Comparison of ENCODE assay signal across 9 cellular contexts in genomic region chr12:52126605-52127578, GRCh38. TPM values are rescaled to one million over a fixed set of nuclear protein-coding genes. Genes with fewer than 3 reads are reported as not detected.
DNase-seq lines count a peak whose midpoint lies in the region; ATAC-seq, FAIRE-seq and TF ChIP-seq lines count a peak whose summit lies in the region.
"Had no signal": no experiment of that assay in that cellular context is flagged by ENCODE, and none has a peak within 500 bp of the region (broad histone marks: within the 10 kb centered on the region; RNA-seq: fewer than 3 reads in every experiment).

No MANE protein-coding gene starts in this region.

- H3K9ac ChIP-seq in HUES64 (ENCODE audit: low read depth, low read length) = 0 out of 2 replicates have a peak overlapping the region, but pooled peaks have one; percentile 17
- H3K9ac ChIP-seq in HepG2 (ENCODE audit: insufficient read depth, low read depth, low read length) = no peak overlapping the region

- in situ Hi-C loops in HepG2 (cut with HindIII; ENCODE audit: extremely low pct_ligation_motif_present, low pct_unique_long_range_greater_than_20kb) = loop anchor here (25.0 kb wide), 2 partner anchors 410 to 860 kb away; no protein-coding TSS in a partner anchor

- BruUV-seq in HepG2 (replicated peaks; lab: Mats Ljungman, UMichigan) = no TSS peak

- peak overlapping the region; percentile 87 for H3K27ac ChIP-seq in HUES64 (ENCODE audit: low read depth, low read length)
- H3K27ac ChIP-seq in HepG2 (ENCODE audit: extremely low read length, insufficient read depth, low read length) = no peak overlapping the region
- H3K27ac ChIP-seq in upper lobe of left lung = peak overlapping the region; percentile 81 to 90 (median 86)
- H3K27ac ChIP-seq: neutrophil had no signal

- CTCF ChIA-PET in HepG2 (lab: Yijun Ruan, JAX; ENCODE audit: low intra/inter-chr PET ratio, low total read pairs) (no interaction called here), GM10248 (lab: Yijun Ruan, JAX) (interaction anchor here (1.0 to 6.0 kb wide), 8 partner anchors 44 to 758 kb away, joined by 3 to 186 read pairs (median 4); no protein-coding TSS in a partner anchor)

- H3K27me3 ChIP-seq in HUES64 (ENCODE audit: insufficient read depth, low read length) (no peaks in the 10 kb centered on the region), HepG2 (ENCODE audit: control insufficient read depth in 1 of 2, insufficient read depth in 2 of 2, low read length in 2 of 2) (peaks cover 4 to 36% of the 10 kb centered on the region in 2 experiments; a peak in 3 of 5 replicates), upper lobe of left lung (no peaks in the 10 kb centered on the region)

- DNase-seq in dermis blood vessel endothelial cell = peak; percentile 95
- DNase-seq in HepG2 (ENCODE audit: low spot score) = no peak
- DNase-seq in upper lobe of left lung = peak in 1 of 2 donors; percentile 41
- no peak for DNase-seq in GM10248 (ENCODE audit: extremely low spot score)
- DNase-seq in stimulated activated CD4-positive, alpha-beta T cell treated with anti-CD3 and anti-CD28 coated beads, Interleukin-4, amount 100 ng/mL, for 24 hours = no peak

- H3K4me1 ChIP-seq in HUES64 (ENCODE audit: insufficient read depth, low read length) = peaks cover 47% of the 10 kb centered on the region
- H3K4me1 ChIP-seq in HepG2 (ENCODE audit: insufficient read depth, low read length) = peaks cover 22% of the 10 kb centered on the region
- peaks cover 31 to 48% (median 35%) of the 10 kb centered on the region in 4 donors for H3K4me1 ChIP-seq in upper lobe of left lung

- WGBS in HUES64 = 86% methylated on average over 21 of the region's 21 CpGs
- 33% methylated on average over 15 of the region's 21 CpGs for WGBS in HepG2 (ENCODE audit: low lambda C conversion rate)
- WGBS in upper lobe of left lung, 2 donors = 35 to 48% methylated on average over 21 of the region's 21 CpGs

- intact Hi-C loops in HepG2 (cut with micrococcal nuclease; ENCODE audit: unreplicated experiment) = no loop called here

- H3K4me3 ChIP-seq in HUES64 (ENCODE audit: low read length) (no peak overlapping the region), HepG2 (replicated peaks in 1 of 3; ENCODE audit: insufficient read depth in 1 of 3, low read depth in 2 of 3, low read length in 3 of 3) (no peak overlapping the region), upper lobe of left lung (no peak overlapping the region)

- no peak for TF ChIP-seq POLR2A in HepG2 (IDR thresholded peaks at IDR 0.05; ENCODE audit: insufficient read depth in 1 of 2, low read depth in 2 of 2, low read length in 2 of 2)
- TF ChIP-seq POLR2A in upper lobe of left lung (IDR thresholded peaks at IDR 0.05) = no peak

- TF ChIP-seq CTCF in HepG2 (CRISPR knock-in tag; IDR thresholded peaks at IDR 0.05) (no peak), upper lobe of left lung (IDR thresholded peaks at IDR 0.05) (peak in 3 of 6 experiments; percentile 17 to 40 (median 39)), GM10248 (IDR thresholded peaks at IDR 0.05; ENCODE audit: control extremely low read depth, extremely low read depth, low read depth, missing control alignments) (no peak)

- no peak for ATAC-seq in HepG2
- ATAC-seq in upper lobe of left lung (ENCODE audit: low FRiP score in 2 of 2) = peak in 1 of 2 donors; percentile 86
- no peak for ATAC-seq in GM19324 (IDR thresholded peaks at IDR 0.05; ENCODE audit: low FRiP score, unreplicated experiment)

- no peaks in the 10 kb centered on the region for H4K20me1 ChIP-seq in HepG2 (ENCODE audit: insufficient read depth, low read length)

- H3K9me3 ChIP-seq in HUES64 (ENCODE audit: insufficient read depth, low read depth, low read length) = no peaks in the 10 kb centered on the region
- H3K9me3 ChIP-seq in HepG2 (ENCODE audit: low read length) = no peaks in the 10 kb centered on the region
- no peaks in the 10 kb centered on the region for H3K9me3 ChIP-seq in upper lobe of left lung
- H3K9me3 ChIP-seq: neutrophil had no signal

- no peak for TF ChIP-seq RAD21 in HepG2 (CRISPR knock-in tag; IDR thresholded peaks at IDR 0.05)

- POLR2A ChIA-PET in HepG2 (lab: Yijun Ruan, JAX) (no interaction called here), GM10248 (lab: Yijun Ruan, JAX) (no interaction called here)

- no peak overlapping the region for H3K4me2 ChIP-seq in HepG2 (ENCODE audit: low read depth, low read length)

- H3K36me3 ChIP-seq in HUES64 (ENCODE audit: insufficient read depth, low read length) (no peaks in the 10 kb centered on the region), HepG2 (replicated peaks in 1 of 2; ENCODE audit: control insufficient read depth in 1 of 2, insufficient read depth in 2 of 2, low read length in 2 of 2) (no peaks in the 10 kb centered on the region), upper lobe of left lung (no peaks in the 10 kb centered on the region)
- H3K36me3 ChIP-seq: neutrophil had no signal

- FAIRE-seq in HepG2 (lab: Jason Lieb, UNC) = no peak
- FAIRE-seq: HTR-8/SVneo had no signal

- no peak for TF ChIP-seq EP300 in HepG2 (IDR thresholded peaks at IDR 0.05; ENCODE audit: low read depth in 2 of 2, low read length in 2 of 2)
- no peak for TF ChIP-seq EP300 in HepG2 (CRISPR knock-in tag; IDR thresholded peaks at IDR 0.05; ENCODE audit: borderline replicate concordance)
- TF ChIP-seq EP300 in upper lobe of left lung (IDR thresholded peaks at IDR 0.05) = peak; percentile 96 to 100 (median 99)

- no peaks in the 10 kb centered on the region for H3K79me2 ChIP-seq in HepG2 (ENCODE audit: insufficient read depth, low read length)

- no peak overlapping the region for H2AFZ ChIP-seq in HepG2 (ENCODE audit: low read length)

RNA-seq across cellular contexts. Expression of gene SMIM41, which starts 47.4 kb away (rescaled TPM):
- polyA plus RNA-seq in HUES64 (2013, experiment 1 of 2) = not detected
- polyA plus RNA-seq in HUES64 (2013, experiment 2 of 2) = not detected
- total RNA-seq in dermis blood vessel endothelial cell (not detected in 2 replicates), HepG2 (2016; rRNA removed; fragmentation: Illumina TruSeq; extraction: Trizol) (not detected in 2 replicates), upper lobe of left lung (10 to 100 TPM in 4 of 6 donors, 1 to 10 TPM in 2; 4.7 to 25.1 (median 15.4) TPM)
- not detected in 2 replicates for total RNA-seq in HepG2 (2016; cell fraction: cytosol; rRNA removed; fragmentation: Illumina TruSeq; extraction: Trizol; ENCODE audit: low read depth)
- not detected in 2 replicates for total RNA-seq in HepG2 (2016; cell fraction: insoluble cytoplasmic fraction; rRNA removed; fragmentation: Illumina TruSeq; extraction: Trizol)
- not detected in 2 replicates for total RNA-seq in HepG2 (2016; cell fraction: membrane; rRNA removed; fragmentation: Illumina TruSeq; extraction: Trizol)
- total RNA-seq in HepG2 (2016; cell fraction: nucleus; rRNA removed; fragmentation: Illumina TruSeq; extraction: Trizol) = not detected in 2 replicates
- polyA plus RNA-seq in HepG2 (2011; rRNA removed) = 0.07 TPM in 1 of 2 replicates, not detected in the other
- polyA plus RNA-seq in HepG2 (2011; cell fraction: cytosol; rRNA removed) = not detected in 2 replicates
- polyA plus RNA-seq in HepG2 (2011; cell fraction: nucleus; rRNA removed) = not detected in 2 replicates
- polyA plus RNA-seq in HepG2 (2012) = not detected in 2 replicates
- not detected in 2 replicates for polyA plus RNA-seq in HepG2 (2016; cell fraction: cytosol; fragmentation: Illumina TruSeq; extraction: Trizol; ENCODE audit: low read depth)
- not detected in 2 replicates for polyA plus RNA-seq in HepG2 (2016; cell fraction: insoluble cytoplasmic fraction; fragmentation: Illumina TruSeq; extraction: Trizol; ENCODE audit: low read depth)
- polyA plus RNA-seq in HepG2 (2016; cell fraction: membrane; fragmentation: Illumina TruSeq; extraction: Trizol; ENCODE audit: low read depth) = not detected in 2 replicates
- not detected in 2 replicates for polyA plus RNA-seq in HepG2 (2016; cell fraction: nucleus; fragmentation: Illumina TruSeq; extraction: Trizol; ENCODE audit: insufficient read depth, low read depth)
- not detected in 2 replicates for polyA minus RNA-seq in HepG2 (2011; rRNA and poly(A)+ RNA removed; ENCODE audit: low replicate concordance)
- not detected in 2 replicates for polyA minus RNA-seq in HepG2 (2011; cell fraction: cytosol; rRNA and poly(A)+ RNA removed)
- 0.39 TPM in 1 of 2 replicates, not detected in the other for polyA minus RNA-seq in HepG2 (2011; cell fraction: nucleus; rRNA and poly(A)+ RNA removed)

RNA-seq across cellular contexts. Expression of gene ATG101, which starts 57.1 kb away (rescaled TPM):
- 25.8 TPM for polyA plus RNA-seq in HUES64 (2013, experiment 1 of 2)
- polyA plus RNA-seq in HUES64 (2013, experiment 2 of 2) = 27.5 TPM
- total RNA-seq in dermis blood vessel endothelial cell (55.1 and 79.6 TPM in 2 replicates), HepG2 (2016; rRNA removed; fragmentation: Illumina TruSeq; extraction: Trizol) (66.7 and 67.7 TPM in 2 replicates), upper lobe of left lung (10 to 100 TPM; 17.8 to 74.8 (median 35.9) TPM)
- 24.9 and 31.4 TPM in 2 replicates for total RNA-seq in HepG2 (2016; cell fraction: cytosol; rRNA removed; fragmentation: Illumina TruSeq; extraction: Trizol; ENCODE audit: low read depth)
- total RNA-seq in HepG2 (2016; cell fraction: insoluble cytoplasmic fraction; rRNA removed; fragmentation: Illumina TruSeq; extraction: Trizol) = 67.1 and 68.7 TPM in 2 replicates
- total RNA-seq in HepG2 (2016; cell fraction: membrane; rRNA removed; fragmentation: Illumina TruSeq; extraction: Trizol) = 38.8 and 52.9 TPM in 2 replicates
- 31.7 and 32.7 TPM in 2 replicates for total RNA-seq in HepG2 (2016; cell fraction: nucleus; rRNA removed; fragmentation: Illumina TruSeq; extraction: Trizol)
- polyA plus RNA-seq in HepG2 (2011; rRNA removed) = 58.2 and 60.2 TPM in 2 replicates
- polyA plus RNA-seq in HepG2 (2011; cell fraction: cytosol; rRNA removed) = 84.5 and 95.4 TPM in 2 replicates
- polyA plus RNA-seq in HepG2 (2011; cell fraction: nucleus; rRNA removed) = 55.3 and 57.9 TPM in 2 replicates
- polyA plus RNA-seq in HepG2 (2012) = 27.2 and 33.1 TPM in 2 replicates
- polyA plus RNA-seq in HepG2 (2016; cell fraction: cytosol; fragmentation: Illumina TruSeq; extraction: Trizol; ENCODE audit: low read depth) = 16.9 and 28.4 TPM in 2 replicates
- 57.3 and 61.7 TPM in 2 replicates for polyA plus RNA-seq in HepG2 (2016; cell fraction: insoluble cytoplasmic fraction; fragmentation: Illumina TruSeq; extraction: Trizol; ENCODE audit: low read depth)
- 24.0 and 35.4 TPM in 2 replicates for polyA plus RNA-seq in HepG2 (2016; cell fraction: membrane; fragmentation: Illumina TruSeq; extraction: Trizol; ENCODE audit: low read depth)
- polyA plus RNA-seq in HepG2 (2016; cell fraction: nucleus; fragmentation: Illumina TruSeq; extraction: Trizol; ENCODE audit: insufficient read depth, low read depth) = 51.5 and 54.0 TPM in 2 replicates
- 106 and 147 TPM in 2 replicates for polyA minus RNA-seq in HepG2 (2011; rRNA and poly(A)+ RNA removed; ENCODE audit: low replicate concordance)
- polyA minus RNA-seq in HepG2 (2011; cell fraction: cytosol; rRNA and poly(A)+ RNA removed) = 15.6 and 16.2 TPM in 2 replicates
- polyA minus RNA-seq in HepG2 (2011; cell fraction: nucleus; rRNA and poly(A)+ RNA removed) = 12.8 and 16.7 TPM in 2 replicates
